ENCODE assay signal across 27 cellular contexts in the genomic region with DNA sequence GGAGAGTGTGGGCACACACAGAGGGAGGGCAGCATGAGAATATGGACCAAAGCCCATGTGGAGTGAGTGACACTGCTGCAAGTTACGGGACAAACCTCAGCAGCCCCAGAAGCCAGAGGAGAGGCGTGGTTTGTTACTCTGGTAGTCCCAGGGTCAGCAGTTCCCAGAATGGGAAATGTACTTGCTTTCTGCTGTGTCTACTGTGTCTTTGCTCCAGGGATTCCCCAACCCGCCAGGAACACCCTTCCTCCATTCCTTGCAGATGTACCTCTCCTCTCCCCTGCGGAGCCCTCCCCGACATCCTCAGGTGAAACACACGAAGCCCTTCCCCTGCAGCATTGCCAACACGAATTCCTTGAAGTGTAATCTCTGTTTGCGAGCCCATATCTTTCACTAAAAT. TPM values are rescaled to one million over a fixed set of nuclear protein-coding genes. Genes with fewer than 3 reads are reported as not detected.
"Had no signal": no experiment of that assay in that cellular context is flagged by ENCODE, and none has a peak within 500 bp of the region (broad histone marks: within the 10 kb centered on the region; RNA-seq: fewer than 3 reads in every experiment).

No MANE protein-coding gene starts in this region.

- H3K9me3 ChIP-seq: SK-N-SH had no signal

- H3K9ac ChIP-seq: SK-N-SH had no signal

- H3K9me2 ChIP-seq: SK-N-SH had no signal

- FAIRE-seq: HTR-8/SVneo had no signal

- H3K27me3 Mint-ChIP-seq: IgD-negative memory B cell had no signal

- H3K27ac ChIP-seq: HL-60, RWPE1 had no signal

- H3K4me3 Mint-ChIP-seq: IgD-negative memory B cell had no signal

- ATAC-seq: Panc1 had no signal

- DNase-seq: KBM-7, MV-4-11, NCI-H1048, NCI-H1105, NCI-H1417, NCI-H1436 treated with DMSO at 0.1 percent for 48 hours, NCI-H1694 treated with DMSO at 0.1 percent for 48 hours, NCI-H1930, NCI-H2081, NCI-H2107, NCI-H2171, NCI-H226, NCI-H446, NCI-H510A, NCI-H524 treated with DMSO at 0.1 percent for 48 hours, NCI-H69, NCI-H774, SHP77, SK-N-SH, SW 1271 had no signal

- H3K27ac Mint-ChIP-seq: IgD-negative memory B cell had no signal

- H3K4me2 ChIP-seq: SK-N-SH had no signal

- H3K36me3 Mint-ChIP-seq: IgD-negative memory B cell had no signal

RNA-seq across cellular contexts. Expression of gene MYO16, which starts 47.2 kb away (rescaled TPM):
- total RNA-seq: LHCN-M2, MCF 10A had no signal
- polyA plus RNA-seq: IgD-negative memory B cell had no signal
